Comparison of ENCODE assay signal across 28 cellular contexts in genomic region chrX:147877726-147878125, GRCh38.
"Had no signal": no experiment of that assay in that cellular context is flagged by ENCODE, and none has a peak within 500 bp of the region (broad histone marks: within the 10 kb centered on the region; RNA-seq: fewer than 3 reads in every experiment).

No MANE protein-coding gene starts in this region.

- ATAC-seq: activated CD8-positive, alpha-beta memory T cell treated with anti-CD3 and anti-CD28 coated beads, Interleukin-2, amount 10 ng/mL, durations not matched to agents 7 days and 5 days; body of pancreas; T-helper 17 cell; WTC11 had no signal

- DNase-seq: activated CD4-positive, alpha-beta T cell treated with anti-CD3 and anti-CD28 coated beads for 48 hours; activated CD4-positive, alpha-beta T cell treated with anti-CD3 and anti-CD28 coated beads, Interleukin-2, amount 50 U/mL, for 4 hours; activated CD4-positive, CD25-positive, alpha-beta regulatory T cell treated with anti-CD3 and anti-CD28 coated beads, Interleukin-2, amount 50 U/mL, for 72 hours; activated CD8-positive, alpha-beta memory T cell treated with anti-CD3 and anti-CD28 coated beads, Interleukin-2, amount 10 ng/mL, durations not matched to agents 7 days and 5 days; activated effector memory CD4-positive, alpha-beta T cell treated with Interleukin-2 at 50 U/mL for 16 hours; activated naive CD4-positive, alpha-beta T cell; activated T-cell treated with anti-CD3 and anti-CD28 coated beads, Interleukin-2, amount 50 U/mL, for 24 hours; aorta; body of pancreas; central memory CD4-positive, alpha-beta T cell; MG63; MV-4-11; NCI-H1092 treated with DMSO at 0.1 percent for 48 hours; NCI-H1417 treated with DMSO at 0.1 percent for 48 hours; NCI-H1694; NCI-H2029; NCI-H2107; NCI-H524; NCI-H748 treated with DMSO at 0.1 percent for 48 hours; NK-92 treated with Interleukin-12 subunit alpha and Interleukin-12 subunit beta, amount 100 ng/mL, for 24 hours; SHP77; T-helper 17 cell; T-helper 9 cell had no signal

- FAIRE-seq: bronchial epithelial cell, RCC 7860 had no signal

- H3K9me3 ChIP-seq: body of pancreas, MG63, SJSA1 had no signal

- H3K27ac ChIP-seq: body of pancreas, coronary artery, SJSA1 had no signal

- H3K4me3 ChIP-seq: body of pancreas, coronary artery, MG63, SJSA1 had no signal

- H3K36me3 ChIP-seq: MG63, SJSA1 had no signal

- H3K4me1 ChIP-seq: body of pancreas, SJSA1 had no signal

- H3K27me3 ChIP-seq: body of pancreas, MG63, SJSA1 had no signal
